ENCODE assay signal across 1 cellular context in the genomic region with DNA sequence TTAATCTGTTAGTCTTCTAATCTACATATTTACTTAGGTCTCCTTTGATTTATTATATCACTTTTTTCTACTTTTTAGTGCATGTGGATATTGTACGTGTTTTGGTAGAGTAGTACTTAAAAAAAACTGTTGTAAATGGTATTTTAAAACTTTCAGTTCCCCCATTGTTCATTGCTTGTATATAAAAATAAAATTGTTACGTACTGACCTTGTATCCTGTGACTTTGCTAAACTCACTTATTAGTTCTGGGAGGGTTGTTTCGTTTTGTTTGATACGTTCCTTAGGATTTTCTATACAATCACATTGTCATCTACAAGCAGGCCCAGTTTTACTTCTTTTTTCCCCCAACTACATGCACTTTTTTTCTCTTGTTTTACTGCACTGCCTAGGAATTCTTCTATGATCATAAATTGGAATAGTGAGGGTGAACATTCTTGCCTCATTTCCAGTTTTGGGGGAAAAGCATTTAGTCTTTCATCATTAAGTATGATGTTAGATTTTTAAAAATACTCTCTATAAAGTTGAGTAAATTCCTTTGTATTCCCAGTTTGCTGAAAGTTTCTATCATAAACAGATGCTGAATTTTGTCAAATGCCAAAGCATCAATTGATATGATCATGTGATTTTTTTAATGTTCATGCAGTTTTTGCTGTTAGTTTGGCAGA.
TF ChIP-seq lines count a peak whose summit lies in the region.

No MANE protein-coding gene starts in this region.

TF ChIP-seq in SK-N-SH, 30 proteins besides CTCF, POLR2A, EP300 and RAD21 (continued from another document):
- TF ChIP-seq, protein P1, sequence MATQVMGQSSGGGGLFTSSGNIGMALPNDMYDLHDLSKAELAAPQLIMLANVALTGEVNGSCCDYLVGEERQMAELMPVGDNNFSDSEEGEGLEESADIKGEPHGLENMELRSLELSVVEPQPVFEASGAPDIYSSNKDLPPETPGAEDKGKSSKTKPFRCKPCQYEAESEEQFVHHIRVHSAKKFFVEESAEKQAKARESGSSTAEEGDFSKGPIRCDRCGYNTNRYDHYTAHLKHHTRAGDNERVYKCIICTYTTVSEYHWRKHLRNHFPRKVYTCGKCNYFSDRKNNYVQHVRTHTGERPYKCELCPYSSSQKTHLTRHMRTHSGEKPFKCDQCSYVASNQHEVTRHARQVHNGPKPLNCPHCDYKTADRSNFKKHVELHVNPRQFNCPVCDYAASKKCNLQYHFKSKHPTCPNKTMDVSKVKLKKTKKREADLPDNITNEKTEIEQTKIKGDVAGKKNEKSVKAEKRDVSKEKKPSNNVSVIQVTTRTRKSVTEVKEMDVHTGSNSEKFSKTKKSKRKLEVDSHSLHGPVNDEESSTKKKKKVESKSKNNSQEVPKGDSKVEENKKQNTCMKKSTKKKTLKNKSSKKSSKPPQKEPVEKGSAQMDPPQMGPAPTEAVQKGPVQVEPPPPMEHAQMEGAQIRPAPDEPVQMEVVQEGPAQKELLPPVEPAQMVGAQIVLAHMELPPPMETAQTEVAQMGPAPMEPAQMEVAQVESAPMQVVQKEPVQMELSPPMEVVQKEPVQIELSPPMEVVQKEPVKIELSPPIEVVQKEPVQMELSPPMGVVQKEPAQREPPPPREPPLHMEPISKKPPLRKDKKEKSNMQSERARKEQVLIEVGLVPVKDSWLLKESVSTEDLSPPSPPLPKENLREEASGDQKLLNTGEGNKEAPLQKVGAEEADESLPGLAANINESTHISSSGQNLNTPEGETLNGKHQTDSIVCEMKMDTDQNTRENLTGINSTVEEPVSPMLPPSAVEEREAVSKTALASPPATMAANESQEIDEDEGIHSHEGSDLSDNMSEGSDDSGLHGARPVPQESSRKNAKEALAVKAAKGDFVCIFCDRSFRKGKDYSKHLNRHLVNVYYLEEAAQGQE (IDR thresholded peaks at IDR 0.05; ENCODE audit: low read depth, low read length) = no peak
- no peak for TF ChIP-seq FOXM1 (IDR thresholded peaks at IDR 0.05; ENCODE audit: low read depth)
- TF ChIP-seq SIN3A (IDR thresholded peaks at IDR 0.05; ENCODE audit: borderline replicate concordance, low read depth, low read length) = no peak
- TF ChIP-seq ELF1 (IDR thresholded peaks at IDR 0.05) = no peak
- no peak for TF ChIP-seq RFX5 (IDR thresholded peaks at IDR 0.05; ENCODE audit: low read length)
- no peak for TF ChIP-seq NFIC (IDR thresholded peaks at IDR 0.05; ENCODE audit: borderline replicate concordance)
- TF ChIP-seq RCOR1 (IDR thresholded peaks at IDR 0.05; ENCODE audit: low read length) = no peak
- TF ChIP-seq, protein P2, sequence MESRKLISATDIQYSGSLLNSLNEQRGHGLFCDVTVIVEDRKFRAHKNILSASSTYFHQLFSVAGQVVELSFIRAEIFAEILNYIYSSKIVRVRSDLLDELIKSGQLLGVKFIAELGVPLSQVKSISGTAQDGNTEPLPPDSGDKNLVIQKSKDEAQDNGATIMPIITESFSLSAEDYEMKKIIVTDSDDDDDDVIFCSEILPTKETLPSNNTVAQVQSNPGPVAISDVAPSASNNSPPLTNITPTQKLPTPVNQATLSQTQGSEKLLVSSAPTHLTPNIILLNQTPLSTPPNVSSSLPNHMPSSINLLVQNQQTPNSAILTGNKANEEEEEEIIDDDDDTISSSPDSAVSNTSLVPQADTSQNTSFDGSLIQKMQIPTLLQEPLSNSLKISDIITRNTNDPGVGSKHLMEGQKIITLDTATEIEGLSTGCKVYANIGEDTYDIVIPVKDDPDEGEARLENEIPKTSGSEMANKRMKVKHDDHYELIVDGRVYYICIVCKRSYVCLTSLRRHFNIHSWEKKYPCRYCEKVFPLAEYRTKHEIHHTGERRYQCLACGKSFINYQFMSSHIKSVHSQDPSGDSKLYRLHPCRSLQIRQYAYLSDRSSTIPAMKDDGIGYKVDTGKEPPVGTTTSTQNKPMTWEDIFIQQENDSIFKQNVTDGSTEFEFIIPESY (IDR thresholded peaks at IDR 0.05; ENCODE audit: borderline replicate concordance, low read depth) = no peak
- TF ChIP-seq GABPA (IDR thresholded peaks at IDR 0.05; ENCODE audit: low read depth) = no peak
